In genomic region chr12:54654926-54655325, GRCh38 we compare ENCODE assay signal across 1 cellular context.
TF ChIP-seq lines count a peak whose summit lies in the region.

No MANE protein-coding gene starts in this region.

TF ChIP-seq in H1, 55 proteins besides CTCF, POLR2A, EP300 and RAD21 (continued from another document):
- TF ChIP-seq, protein P1, sequence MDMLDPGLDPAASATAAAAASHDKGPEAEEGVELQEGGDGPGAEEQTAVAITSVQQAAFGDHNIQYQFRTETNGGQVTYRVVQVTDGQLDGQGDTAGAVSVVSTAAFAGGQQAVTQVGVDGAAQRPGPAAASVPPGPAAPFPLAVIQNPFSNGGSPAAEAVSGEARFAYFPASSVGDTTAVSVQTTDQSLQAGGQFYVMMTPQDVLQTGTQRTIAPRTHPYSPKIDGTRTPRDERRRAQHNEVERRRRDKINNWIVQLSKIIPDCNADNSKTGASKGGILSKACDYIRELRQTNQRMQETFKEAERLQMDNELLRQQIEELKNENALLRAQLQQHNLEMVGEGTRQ (IDR thresholded peaks at IDR 0.05; ENCODE audit: low read length) = no peak
- no peak for TF ChIP-seq SIN3A (conservative IDR thresholded peaks at IDR 0.05 in 1 of 2, IDR thresholded peaks at IDR 0.05 in 1 of 2; ENCODE audit: low read depth in 1 of 2, low read length in 2 of 2)
- no peak for TF ChIP-seq SAP30 (IDR thresholded peaks at IDR 0.05; ENCODE audit: insufficient read depth, insufficient replicate concordance, low read length)
- TF ChIP-seq TAF1 (IDR thresholded peaks at IDR 0.05; ENCODE audit: low read depth, low read length) = no peak
- TF ChIP-seq FOSL1 (IDR thresholded peaks at IDR 0.05; ENCODE audit: insufficient read depth, low read depth, low read length) = no peak
- no peak for TF ChIP-seq NRF1 (IDR thresholded peaks at IDR 0.05; ENCODE audit: low read depth, low read length)
- no peak for TF ChIP-seq CHD1 (IDR thresholded peaks at IDR 0.05; ENCODE audit: low read depth, low read length)
- TF ChIP-seq TEAD4 (IDR thresholded peaks at IDR 0.05; ENCODE audit: low read depth, low read length) = no peak
- no peak for TF ChIP-seq BACH1 (IDR thresholded peaks at IDR 0.05; ENCODE audit: low read length)
- no peak for TF ChIP-seq CHD7 (IDR thresholded peaks at IDR 0.05; ENCODE audit: insufficient replicate concordance, low read length)
